In the genomic region with DNA sequence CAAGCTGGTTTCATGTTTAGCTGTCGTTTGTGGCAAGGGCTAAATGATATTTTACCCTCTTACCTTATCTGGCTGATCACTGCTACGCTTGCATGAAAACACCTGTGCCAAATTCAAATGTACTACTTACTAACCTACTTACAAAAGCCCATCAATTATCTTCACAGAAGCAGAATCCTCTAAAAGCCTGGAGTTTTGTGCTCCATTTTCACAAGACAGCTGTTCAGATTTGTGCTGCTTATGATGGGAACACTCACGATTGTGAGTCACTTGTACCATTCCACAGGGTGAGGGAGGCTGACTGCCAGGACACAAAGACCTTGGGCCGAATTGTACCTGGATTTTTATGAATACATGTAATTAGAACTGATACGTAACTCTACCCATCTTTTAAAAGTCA, we compare ENCODE assay signal across 16 cellular contexts.
DNase-seq lines count a peak whose midpoint lies in the region; ATAC-seq and TF ChIP-seq lines count a peak whose summit lies in the region.
"Had no signal": no experiment of that assay in that cellular context is flagged by ENCODE, and none has a peak within 500 bp of the region (broad histone marks: within the 10 kb centered on the region; RNA-seq: fewer than 3 reads in every experiment).

No MANE protein-coding gene starts in this region.

- TF ChIP-seq POLR2A in esophagus muscularis mucosa (IDR thresholded peaks at IDR 0.05; ENCODE audit: low read depth), result no peak
- no peak for TF ChIP-seq POLR2A in Peyer's patch (IDR thresholded peaks at IDR 0.05)

- 68% methylated on average over 5 of the region's 5 CpGs for WGBS in esophagus muscularis mucosa

- H3K4me3 ChIP-seq in esophagus muscularis mucosa (no peak overlapping the region), Peyer's patch (no peak overlapping the region)
- H3K4me3 ChIP-seq: HAP-1, SJSA1 had no signal

- H3K4me1 ChIP-seq in esophagus muscularis mucosa (no peaks in the 10 kb centered on the region), Peyer's patch (no peaks in the 10 kb centered on the region)
- H3K4me1 ChIP-seq: HAP-1, SJSA1 had no signal

- intact Hi-C loops in esophagus muscularis mucosa (cut with DNase I), result no loop called here

- H3K36me3 ChIP-seq in esophagus muscularis mucosa (no peaks in the 10 kb centered on the region), Peyer's patch (no peaks in the 10 kb centered on the region)
- H3K36me3 ChIP-seq: HAP-1, SJSA1 had no signal

- no peak for TF ChIP-seq EP300 in esophagus muscularis mucosa (IDR thresholded peaks at IDR 0.05)

- TF ChIP-seq CTCF in esophagus muscularis mucosa (IDR thresholded peaks at IDR 0.05), result no peak
- TF ChIP-seq CTCF in Peyer's patch (IDR thresholded peaks at IDR 0.05), result no peak

- no peak for ATAC-seq in stimulated activated naive CD8-positive, alpha-beta T cell treated with anti-CD3 and anti-CD28 coated beads, Interleukin-15, Interleukin-2, amounts not matched to agents 100 U/mL and 50 U/mL, for 24 hours
- no peak for ATAC-seq in HG03045 (IDR thresholded peaks at IDR 0.05; ENCODE audit: unreplicated experiment)
- ATAC-seq: HepG2 had no signal

- DNase-seq in NCI-H2107 treated with DMSO at 0.1 percent for 48 hours (lab: John Stamatoyannopoulos, UW; ENCODE audit: unreplicated experiment), result peak; percentile 76
- no peak for DNase-seq in NCI-H2107 (lab: John Stamatoyannopoulos, UW)
- peak; percentile 32 for DNase-seq in NCI-H2171 (lab: John Stamatoyannopoulos, UW)
- DNase-seq in esophagus muscularis mucosa (ENCODE audit: extremely low spot score), result peak; percentile 53
- DNase-seq in Peyer's patch, result no peak
- no peak for DNase-seq in activated naive CD4-positive, alpha-beta T cell (lab: John Stamatoyannopoulos, UW)
- DNase-seq in stimulated activated naive CD8-positive, alpha-beta T cell treated with anti-CD3 and anti-CD28 coated beads, Interleukin-15, Interleukin-2, amounts not matched to agents 100 U/mL and 50 U/mL, for 24 hours, result no peak
- DNase-seq: DMS153, NCI-H1694 treated with DMSO at 0.1 percent for 48 hours, NCI-H226, T-helper 9 cell had no signal

- H3K27me3 ChIP-seq in esophagus muscularis mucosa (no peaks in the 10 kb centered on the region), Peyer's patch (no peaks in the 10 kb centered on the region)
- H3K27me3 ChIP-seq: SJSA1 had no signal

- H3K9me3 ChIP-seq in esophagus muscularis mucosa (no peaks in the 10 kb centered on the region), Peyer's patch (no peaks in the 10 kb centered on the region)
- H3K9me3 ChIP-seq: HAP-1, SJSA1 had no signal

- H3K27ac ChIP-seq in esophagus muscularis mucosa (replicated peaks in 1 of 4) (no peak overlapping the region), Peyer's patch (no peak overlapping the region)
- H3K27ac ChIP-seq: C4-2B, SJSA1 had no signal

Comparison
In these comparisons a context has a peak if more than half of its experiments do, and no peak if none do; other contexts are left out.
1. DNase-seq: peak in NCI-H2107 treated with DMSO at 0.1 percent for 48 hours (single experiment), NCI-H2171 (single experiment) and esophagus muscularis mucosa (single experiment); none in NCI-H2107 (single experiment), Peyer's patch (0 of 3), activated naive CD4-positive, alpha-beta T cell (0 of 4) and stimulated activated naive CD8-positive, alpha-beta T cell treated with anti-CD3 and anti-CD28 coated beads, Interleukin-15, Interleukin-2, amounts not matched to agents 100 U/mL and 50 U/mL, for 24 hours (single experiment).